Comparison of ENCODE assay signal across 8 cellular contexts in genomic region chrX:53422915-53423268, GRCh38. TPM values are rescaled to one million over a fixed set of nuclear protein-coding genes. Genes with fewer than 3 reads are reported as not detected.
A peak's percentile ranks its signal among the peaks of the same experiment; 100 is the strongest.
DNase-seq lines count a peak whose midpoint lies in the region; ATAC-seq and TF ChIP-seq lines count a peak whose summit lies in the region.

No MANE protein-coding gene starts in this region.

- H3K27ac Mint-ChIP-seq in activated CD8-positive, alpha-beta T cell treated with anti-CD3 and anti-CD28 coated beads, Interleukin-2, amount 10 ng/mL, durations not matched to agents 7 days and 5 days = peak overlapping the region; percentile 99

- H3K36me3 ChIP-seq in spleen = no peaks in the 10 kb centered on the region

- TF ChIP-seq CTCF in spleen (IDR thresholded peaks at IDR 0.05 in 8 of 11, conservative IDR thresholded peaks at IDR 0.05 in 3 of 11) = no peak

- peaks cover 22% of the 10 kb centered on the region for H3K4me1 Mint-ChIP-seq in activated CD8-positive, alpha-beta T cell treated with anti-CD3 and anti-CD28 coated beads, Interleukin-2, amount 10 ng/mL, durations not matched to agents 7 days and 5 days (ENCODE audit: low read depth)

- TF ChIP-seq POLR2A in spleen (IDR thresholded peaks at IDR 0.05) = no peak

- H3K9me3 ChIP-seq in spleen = no peaks in the 10 kb centered on the region

- H3K27me3 ChIP-seq in spleen (replicated peaks in 1 of 7) = no peaks in the 10 kb centered on the region

- H3K4me1 ChIP-seq in spleen = peaks cover 9 to 34% (median 26%) of the 10 kb centered on the region in 6 donors

- H3K9me3 Mint-ChIP-seq in activated CD8-positive, alpha-beta T cell treated with anti-CD3 and anti-CD28 coated beads, Interleukin-2, amount 10 ng/mL, durations not matched to agents 7 days and 5 days (ENCODE audit: insufficient read depth) = no peaks in the 10 kb centered on the region

- intact Hi-C loops in spleen (cut with DNase I; ENCODE audit: low total_unique reads) = no loop called here

- peak overlapping the region in 7 of 8 donors; percentile 93 to 97 (median 95) for H3K27ac ChIP-seq in spleen

- no peak for DNase-seq in activated CD8-positive, alpha-beta T cell treated with anti-CD3 and anti-CD28 coated beads, Interleukin-2, amount 10 ng/mL, durations not matched to agents 7 days and 5 days
- DNase-seq in spleen (no peak), NCI-H187 treated with DMSO at 0.1 percent for 48 hours (lab: John Stamatoyannopoulos, UW) (no peak), NCI-H524 treated with DMSO at 0.1 percent for 48 hours (lab: John Stamatoyannopoulos, UW) (no peak), HCEC 1CT (no peak)

- WGBS in spleen, 5 donors = 5 to 23% (median 16%) methylated on average over 11 to 14 of the region's 14 CpGs

- H3K4me3 ChIP-seq in iPS-11a (ENCODE audit: low read depth, low read length) (peak overlapping the region; percentile 64), spleen (peak overlapping the region; percentile 44 to 87 (median 62))

- POLR2A ChIA-PET in activated CD8-positive, alpha-beta T cell treated with anti-CD3 and anti-CD28 coated beads, Interleukin-2, amount 10 ng/mL, durations not matched to agents 7 days and 5 days (lab: Charles Lee) = interaction anchor here (0.6 to 2.3 kb wide), 14 partner anchors 8 to 263 kb away, joined by 3 to 23 read pairs (median 4); partner anchors contain the start of genes HSD17B10 and HUWE1

- ATAC-seq in HG03460 (IDR thresholded peaks at IDR 0.05; ENCODE audit: unreplicated experiment) (peak; percentile 1), HG03520 (IDR thresholded peaks at IDR 0.05; ENCODE audit: unreplicated experiment) (no peak)
- no peak for ATAC-seq in activated CD8-positive, alpha-beta T cell treated with anti-CD3 and anti-CD28 coated beads, Interleukin-2, amount 10 ng/mL, durations not matched to agents 7 days and 5 days

- H3K36me3 Mint-ChIP-seq in activated CD8-positive, alpha-beta T cell treated with anti-CD3 and anti-CD28 coated beads, Interleukin-2, amount 10 ng/mL, durations not matched to agents 7 days and 5 days (ENCODE audit: low read depth) = peaks cover 16% of the 10 kb centered on the region

- CTCF ChIA-PET in activated CD8-positive, alpha-beta T cell treated with anti-CD3 and anti-CD28 coated beads, Interleukin-2, amount 10 ng/mL, durations not matched to agents 7 days and 5 days (lab: Charles Lee) = interaction anchor here (0.7 to 2.8 kb wide), 6 partner anchors 13 to 110 kb away, joined by 3 to 11 read pairs (median 6); no protein-coding TSS in a partner anchor

- peak overlapping the region; percentile 95 for H3K4me3 Mint-ChIP-seq in activated CD8-positive, alpha-beta T cell treated with anti-CD3 and anti-CD28 coated beads, Interleukin-2, amount 10 ng/mL, durations not matched to agents 7 days and 5 days

- no peaks in the 10 kb centered on the region for H3K27me3 Mint-ChIP-seq in activated CD8-positive, alpha-beta T cell treated with anti-CD3 and anti-CD28 coated beads, Interleukin-2, amount 10 ng/mL, durations not matched to agents 7 days and 5 days (ENCODE audit: low read depth)

RNA-seq across cellular contexts. Expression of gene RIBC1, which starts 0.2 kb away (rescaled TPM):
- 1 to 10 TPM in 1 of 2 experiments, under 1 TPM in 1; 0.91 to 1.1 TPM for total RNA-seq in activated CD8-positive, alpha-beta T cell treated with anti-CD3 and anti-CD28 coated beads, Interleukin-2, amount 10 ng/mL, durations not matched to agents 7 days and 5 days
- 1 to 10 TPM in 1 of 7 donors, under 1 TPM in 5, not detected in 1; 0.34 to 1.0 (median 0.80) TPM for total RNA-seq in spleen
- 1 to 10 TPM in 1 of 3 donors, under 1 TPM in 2; 0.70 to 1.4 (median 0.86) TPM for polyA plus RNA-seq in spleen

RNA-seq across cellular contexts. Expression of gene SMC1A, which starts 0.4 kb away (rescaled TPM):
- total RNA-seq in activated CD8-positive, alpha-beta T cell treated with anti-CD3 and anti-CD28 coated beads, Interleukin-2, amount 10 ng/mL, durations not matched to agents 7 days and 5 days = 100 to 1,000 TPM; 151 to 155 TPM
- 10 to 100 TPM; 42.9 to 77.5 (median 71.7) TPM for total RNA-seq in spleen
- 1 to 10 TPM; 5.6 to 7.6 (median 7.0) TPM for polyA plus RNA-seq in spleen

RNA-seq across cellular contexts. Expression of gene HSD17B10, which starts 11.3 kb away (rescaled TPM):
- total RNA-seq in activated CD8-positive, alpha-beta T cell treated with anti-CD3 and anti-CD28 coated beads, Interleukin-2, amount 10 ng/mL, durations not matched to agents 7 days and 5 days = 100 to 1,000 TPM; 106 to 113 TPM
- 10 to 100 TPM; 41.9 to 54.9 (median 46.9) TPM for total RNA-seq in spleen
- 10 to 100 TPM; 49.7 to 67.7 (median 60.1) TPM for polyA plus RNA-seq in spleen
